Comparison of ENCODE assay signal across 9 cellular contexts in genomic region chr6:143276436-143276835, GRCh38.
DNase-seq lines count a peak whose midpoint lies in the region; ATAC-seq and TF ChIP-seq lines count a peak whose summit lies in the region.
"Had no signal": no experiment of that assay in that cellular context is flagged by ENCODE, and none has a peak within 500 bp of the region (broad histone marks: within the 10 kb centered on the region; RNA-seq: fewer than 3 reads in every experiment).

No MANE protein-coding gene starts in this region.

- H3K4me3 ChIP-seq in OCI-LY3 (ENCODE audit: low read length) (peak overlapping the region; percentile 52), foreskin fibroblast (ENCODE audit: low read depth in 1 of 2, low read length in 2 of 2) (no peak overlapping the region), GM23338 (no peak overlapping the region)
- H3K4me3 ChIP-seq: stomach had no signal

- H3K9ac ChIP-seq in OCI-LY3 (ENCODE audit: low read length), result peak overlapping the region; percentile 37; the same call in 1 of the 2 replicates

- H3K9me3 ChIP-seq in OCI-LY3 (ENCODE audit: insufficient read depth, low read length), result no peaks in the 10 kb centered on the region
- H3K9me3 ChIP-seq: stomach had no signal

- H4K20me1 ChIP-seq in OCI-LY3 (ENCODE audit: insufficient read depth, low read length), result no peaks in the 10 kb centered on the region
- H4K20me1 ChIP-seq in GM23338 (replicated peaks; ENCODE audit: insufficient read depth), result no peaks in the 10 kb centered on the region

- H3K9me2 ChIP-seq in GM23338 (ENCODE audit: insufficient read depth), result no peaks in the 10 kb centered on the region

- H3K4me1 ChIP-seq in OCI-LY3 (ENCODE audit: low read length), result peaks cover 20% of the 10 kb centered on the region
- no peaks in the 10 kb centered on the region for H3K4me1 ChIP-seq in GM23338 (ENCODE audit: insufficient read depth)
- H3K4me1 ChIP-seq: stomach had no signal

- H3K27me3 Mint-ChIP-seq in GM23338 (ENCODE audit: insufficient read depth, low read depth, poor library complexity), result no peaks in the 10 kb centered on the region

- in situ Hi-C loops in GM13976 (cut with MboI; ENCODE audit: low sequenced_read_pairs, unreplicated experiment), result loop anchor here (25.0 kb wide), 1 partner anchor 589 kb away; no protein-coding TSS in a partner anchor

- H3K4me2 ChIP-seq in OCI-LY3 (ENCODE audit: low read length), result peak overlapping the region; percentile 76
- no peak overlapping the region for H3K4me2 ChIP-seq in GM23338

- no peak overlapping the region for H3K27ac Mint-ChIP-seq in GM23338

- no peak for TF ChIP-seq CTCF in GM13976 (IDR thresholded peaks at IDR 0.05; ENCODE audit: borderline replicate concordance, control extremely low read depth, extremely low read depth, insufficient read depth, missing control alignments)
- TF ChIP-seq CTCF in OCI-LY3 (IDR thresholded peaks at IDR 0.05; ENCODE audit: low read depth, low read length), result no peak
- no peak for TF ChIP-seq CTCF in foreskin fibroblast (IDR thresholded peaks at IDR 0.05; ENCODE audit: low read depth, low read length)
- TF ChIP-seq CTCF in GM23338 (conservative IDR thresholded peaks at IDR 0.05; ENCODE audit: low read depth in 2 of 2), result no peak

- H3F3A ChIP-seq in GM23338 (replicated peaks; ENCODE audit: low read depth), result no peaks in the 10 kb centered on the region

- peaks cover 3% of the 10 kb centered on the region; the same call in 2 of the 3 replicates for H3K4me1 Mint-ChIP-seq in GM23338

- no peak overlapping the region for H3K27ac ChIP-seq in OCI-LY3 (ENCODE audit: low read length)
- no peak overlapping the region for H3K27ac ChIP-seq in GM23338 (ENCODE audit: low read depth)
- H3K27ac ChIP-seq: stomach had no signal

- peaks cover 3% of the 10 kb centered on the region; the same call in 1 of the 3 replicates for H3K9me3 Mint-ChIP-seq in GM23338

- H3K36me3 ChIP-seq in OCI-LY3 (replicated peaks; ENCODE audit: low read depth, low read length) (no peaks in the 10 kb centered on the region), GM23338 (ENCODE audit: insufficient read depth) (no peaks in the 10 kb centered on the region)
- H3K36me3 ChIP-seq: stomach had no signal

- H3K27me3 ChIP-seq in OCI-LY3 (ENCODE audit: low read depth, low read length), result no peaks in the 10 kb centered on the region
- no peaks in the 10 kb centered on the region for H3K27me3 ChIP-seq in GM23338 (ENCODE audit: insufficient read depth)
- H3K27me3 ChIP-seq: stomach had no signal

- peaks cover 3% of the 10 kb centered on the region; the same call in 1 of the 3 replicates for H3K36me3 Mint-ChIP-seq in GM23338 (ENCODE audit: low read depth)

- peak; percentile 96 for ATAC-seq in GM19438 (IDR thresholded peaks at IDR 0.05; ENCODE audit: low read depth, unreplicated experiment)
- peak; percentile 91 for ATAC-seq in HG03045 (IDR thresholded peaks at IDR 0.05; ENCODE audit: unreplicated experiment)
- no peak for ATAC-seq in GM23338

- H2AFZ ChIP-seq in OCI-LY3 (ENCODE audit: low read depth, low read length) (peak overlapping the region; percentile 64; the same call in 1 of the 2 replicates), GM23338 (no peak overlapping the region)

- DNase-seq in GM13976 (ENCODE audit: low spot score) (peak; percentile 48), DMS153 (lab: John Stamatoyannopoulos, UW) (no peak), foreskin fibroblast (no peak), GM23338 (ENCODE audit: low spot score) (no peak)
- DNase-seq in central memory CD4-positive, alpha-beta T cell, result no peak
- DNase-seq: stomach had no signal

- no peak overlapping the region for H3K4me3 Mint-ChIP-seq in GM23338

- H3K79me2 ChIP-seq in OCI-LY3 (ENCODE audit: low read length) (no peaks in the 10 kb centered on the region), GM23338 (replicated peaks; ENCODE audit: insufficient read depth) (no peaks in the 10 kb centered on the region)

TF ChIP-seq in GM23338, 12 proteins besides CTCF, POLR2A, EP300 and RAD21 (continues in another document):
- TF ChIP-seq, protein P1, sequence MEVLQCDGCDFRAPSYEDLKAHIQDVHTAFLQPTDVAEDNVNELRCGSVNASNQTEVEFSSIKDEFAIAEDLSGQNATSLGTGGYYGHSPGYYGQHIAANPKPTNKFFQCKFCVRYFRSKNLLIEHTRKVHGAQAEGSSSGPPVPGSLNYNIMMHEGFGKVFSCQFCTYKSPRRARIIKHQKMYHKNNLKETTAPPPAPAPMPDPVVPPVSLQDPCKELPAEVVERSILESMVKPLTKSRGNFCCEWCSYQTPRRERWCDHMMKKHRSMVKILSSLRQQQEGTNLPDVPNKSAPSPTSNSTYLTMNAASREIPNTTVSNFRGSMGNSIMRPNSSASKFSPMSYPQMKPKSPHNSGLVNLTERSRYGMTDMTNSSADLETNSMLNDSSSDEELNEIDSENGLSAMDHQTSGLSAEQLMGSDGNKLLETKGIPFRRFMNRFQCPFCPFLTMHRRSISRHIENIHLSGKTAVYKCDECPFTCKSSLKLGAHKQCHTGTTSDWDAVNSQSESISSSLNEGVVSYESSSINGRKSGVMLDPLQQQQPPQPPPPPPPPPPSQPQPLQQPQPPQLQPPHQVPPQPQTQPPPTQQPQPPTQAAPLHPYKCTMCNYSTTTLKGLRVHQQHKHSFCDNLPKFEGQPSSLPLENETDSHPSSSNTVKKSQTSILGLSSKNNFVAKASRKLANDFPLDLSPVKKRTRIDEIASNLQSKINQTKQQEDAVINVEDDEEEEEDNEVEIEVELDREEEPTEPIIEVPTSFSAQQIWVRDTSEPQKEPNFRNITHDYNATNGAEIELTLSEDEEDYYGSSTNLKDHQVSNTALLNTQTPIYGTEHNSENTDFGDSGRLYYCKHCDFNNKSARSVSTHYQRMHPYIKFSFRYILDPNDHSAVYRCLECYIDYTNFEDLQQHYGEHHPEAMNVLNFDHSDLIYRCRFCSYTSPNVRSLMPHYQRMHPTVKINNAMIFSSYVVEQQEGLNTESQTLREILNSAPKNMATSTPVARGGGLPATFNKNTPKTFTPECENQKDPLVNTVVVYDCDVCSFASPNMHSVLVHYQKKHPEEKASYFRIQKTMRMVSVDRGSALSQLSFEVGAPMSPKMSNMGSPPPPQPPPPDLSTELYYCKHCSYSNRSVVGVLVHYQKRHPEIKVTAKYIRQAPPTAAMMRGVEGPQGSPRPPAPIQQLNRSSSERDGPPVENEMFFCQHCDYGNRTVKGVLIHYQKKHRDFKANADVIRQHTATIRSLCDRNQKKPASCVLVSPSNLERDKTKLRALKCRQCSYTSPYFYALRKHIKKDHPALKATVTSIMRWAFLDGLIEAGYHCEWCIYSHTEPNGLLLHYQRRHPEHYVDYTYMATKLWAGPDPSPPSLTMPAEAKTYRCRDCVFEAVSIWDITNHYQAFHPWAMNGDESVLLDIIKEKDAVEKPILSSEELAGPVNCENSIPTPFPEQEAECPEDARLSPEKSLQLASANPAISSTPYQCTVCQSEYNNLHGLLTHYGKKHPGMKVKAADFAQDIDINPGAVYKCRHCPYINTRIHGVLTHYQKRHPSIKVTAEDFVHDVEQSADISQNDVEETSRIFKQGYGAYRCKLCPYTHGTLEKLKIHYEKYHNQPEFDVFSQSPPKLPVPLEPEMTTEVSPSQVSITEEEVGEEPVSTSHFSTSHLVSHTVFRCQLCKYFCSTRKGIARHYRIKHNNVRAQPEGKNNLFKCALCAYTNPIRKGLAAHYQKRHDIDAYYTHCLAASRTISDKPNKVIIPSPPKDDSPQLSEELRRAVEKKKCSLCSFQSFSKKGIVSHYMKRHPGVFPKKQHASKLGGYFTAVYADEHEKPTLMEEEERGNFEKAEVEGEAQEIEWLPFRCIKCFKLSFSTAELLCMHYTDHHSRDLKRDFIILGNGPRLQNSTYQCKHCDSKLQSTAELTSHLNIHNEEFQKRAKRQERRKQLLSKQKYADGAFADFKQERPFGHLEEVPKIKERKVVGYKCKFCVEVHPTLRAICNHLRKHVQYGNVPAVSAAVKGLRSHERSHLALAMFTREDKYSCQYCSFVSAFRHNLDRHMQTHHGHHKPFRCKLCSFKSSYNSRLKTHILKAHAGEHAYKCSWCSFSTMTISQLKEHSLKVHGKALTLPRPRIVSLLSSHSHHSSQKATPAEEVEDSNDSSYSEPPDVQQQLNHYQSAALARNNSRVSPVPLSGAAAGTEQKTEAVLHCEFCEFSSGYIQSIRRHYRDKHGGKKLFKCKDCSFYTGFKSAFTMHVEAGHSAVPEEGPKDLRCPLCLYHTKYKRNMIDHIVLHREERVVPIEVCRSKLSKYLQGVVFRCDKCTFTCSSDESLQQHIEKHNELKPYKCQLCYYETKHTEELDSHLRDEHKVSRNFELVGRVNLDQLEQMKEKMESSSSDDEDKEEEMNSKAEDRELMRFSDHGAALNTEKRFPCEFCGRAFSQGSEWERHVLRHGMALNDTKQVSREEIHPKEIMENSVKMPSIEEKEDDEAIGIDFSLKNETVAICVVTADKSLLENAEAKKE (CRISPR knock-in tag; IDR thresholded peaks at IDR 0.05), result no peak
- no peak for TF ChIP-seq ZNF114 (CRISPR knock-in tag; IDR thresholded peaks at IDR 0.05)
- no peak for TF ChIP-seq STAT1 (IDR thresholded peaks at IDR 0.05; ENCODE audit: unreplicated experiment)
- TF ChIP-seq EZH2phosphoT487 (IDR thresholded peaks at IDR 0.05; ENCODE audit: unreplicated experiment), result no peak
- TF ChIP-seq NANOG (IDR thresholded peaks at IDR 0.05; ENCODE audit: borderline replicate concordance), result no peak
- no peak for TF ChIP-seq CREB1 (CRISPR knock-in tag; IDR thresholded peaks at IDR 0.05; ENCODE audit: low read depth)
- TF ChIP-seq ZNF331 (CRISPR knock-in tag; IDR thresholded peaks at IDR 0.05; ENCODE audit: low read depth), result no peak
- TF ChIP-seq JUNB (IDR thresholded peaks at IDR 0.05; ENCODE audit: unreplicated experiment), result no peak
